ENCODE assay signal across 13 cellular contexts in the genomic region with DNA sequence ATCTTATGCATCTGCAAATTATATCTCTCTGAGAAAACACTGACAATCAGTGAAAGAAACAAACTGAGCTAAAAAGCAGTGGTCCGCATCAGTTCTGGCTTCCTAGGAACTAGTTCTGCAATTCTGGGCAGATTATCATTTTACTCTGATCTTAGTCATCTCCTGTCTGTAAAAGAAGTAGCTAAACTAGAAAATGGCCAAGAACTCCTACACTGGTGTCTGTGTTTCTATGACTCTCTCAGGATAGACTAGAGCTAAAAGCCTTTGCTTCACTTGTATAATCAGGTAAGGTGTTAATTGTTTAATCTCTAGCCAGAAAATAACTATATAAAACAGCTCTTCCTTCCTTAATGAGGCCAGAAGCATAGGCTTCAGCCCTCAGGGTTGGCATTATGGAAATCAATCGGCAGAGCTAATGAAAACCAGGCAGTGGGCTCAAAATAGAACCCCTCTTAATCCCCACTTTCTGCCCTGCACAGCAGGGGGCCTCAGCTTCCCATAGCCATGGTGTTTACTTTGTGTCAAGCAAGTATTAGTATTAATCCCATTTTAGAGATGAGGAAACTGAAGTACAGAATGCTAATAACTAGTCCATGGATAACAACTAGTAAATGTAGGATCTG.
DNase-seq lines count a peak whose midpoint lies in the region; TF ChIP-seq lines count a peak whose summit lies in the region.
"Had no signal": no experiment of that assay in that cellular context is flagged by ENCODE, and none has a peak within 500 bp of the region (broad histone marks: within the 10 kb centered on the region; RNA-seq: fewer than 3 reads in every experiment).

No MANE protein-coding gene starts in this region.

- DNase-seq in DMS 273 (lab: John Stamatoyannopoulos, UW; ENCODE audit: unreplicated experiment) (peak; percentile 18), DMS 273 treated with DMSO at 0.1 percent for 48 hours (lab: John Stamatoyannopoulos, UW) (no peak), GM13977 (ENCODE audit: low spot score) (no peak), SK-N-MC (ENCODE audit: low read depth, low spot score) (peak; percentile 63), inferior parietal cortex (ENCODE audit: extremely low spot score) (peak; percentile 22), NCI-H1048 (lab: John Stamatoyannopoulos, UW) (no peak), prostate gland (ENCODE audit: low spot score) (no peak), putamen (ENCODE audit: low spot score) (no peak)
- DNase-seq: activated T-cell treated with anti-CD3 and anti-CD28 coated beads, Interleukin-2, amount 50 U/mL, for 48 hours; stimulated activated naive B cell treated with anti-CD40 and anti-IgM and Interleukin-4, amounts not matched to agents 10 μg/mL and 1 μg/mL and 100 μg/mL, for 72 hours had no signal

- H3K27ac ChIP-seq in SK-N-MC (peak overlapping the region; percentile 95), prostate gland (no peak overlapping the region)
- H3K27ac ChIP-seq: 22Rv1, BLaER1, coronary artery had no signal

- peak overlapping the region; percentile 54 for H3K4me3 ChIP-seq in SK-N-MC
- H3K4me3 ChIP-seq in prostate gland: no peak overlapping the region
- H3K4me3 ChIP-seq: BLaER1, coronary artery had no signal

- in situ Hi-C loops in GM13977 (cut with MboI; ENCODE audit: low pct_unique_long_range_greater_than_20kb, low sequenced_read_pairs, unreplicated experiment): no loop called here

- no peaks in the 10 kb centered on the region for H3K4me1 ChIP-seq in prostate gland (replicated peaks)
- H3K4me1 ChIP-seq: BLaER1 had no signal

- intact Hi-C loops in prostate gland (cut with DNase I): no loop called here

- H3K36me3 ChIP-seq in SK-N-MC (ENCODE audit: insufficient read depth, low read length): no peaks in the 10 kb centered on the region
- no peaks in the 10 kb centered on the region for H3K36me3 ChIP-seq in prostate gland
- H3K36me3 ChIP-seq: BLaER1 had no signal

- no peak for TF ChIP-seq POLR2A in prostate gland (IDR thresholded peaks at IDR 0.05)

- no peaks in the 10 kb centered on the region; the same call in 1 of the 2 replicates for H3K9me3 ChIP-seq in SK-N-MC (ENCODE audit: low read depth, low read length)
- no peaks in the 10 kb centered on the region for H3K9me3 ChIP-seq in prostate gland
- H3K9me3 ChIP-seq: BLaER1 had no signal

- H3K27me3 ChIP-seq in prostate gland (replicated peaks; ENCODE audit: insufficient read depth): no peaks in the 10 kb centered on the region
- H3K27me3 ChIP-seq: BLaER1 had no signal

- WGBS in prostate gland: 61% methylated on average over 2 of the region's 2 CpGs

- H3K9ac ChIP-seq in SK-N-MC (ENCODE audit: insufficient read length): peak overlapping the region; percentile 34
- H3K9ac ChIP-seq: BLaER1 had no signal

- TF ChIP-seq CTCF in GM13977 (IDR thresholded peaks at IDR 0.05; ENCODE audit: extremely low read depth, insufficient read depth, missing control alignments): peak; percentile 26
- no peak for TF ChIP-seq CTCF in prostate gland (IDR thresholded peaks at IDR 0.05)

Comparison
In these comparisons a context has a peak if more than half of its experiments do, and no peak if none do; other contexts are left out.
1. DNase-seq: peak in DMS 273 (single experiment), SK-N-MC (single experiment) and inferior parietal cortex (single experiment); none in DMS 273 treated with DMSO at 0.1 percent for 48 hours (single experiment), GM13977 (single experiment), NCI-H1048 (single experiment), prostate gland (single experiment) and putamen (single experiment).